Comparison of ENCODE assay signal across 8 cellular contexts in genomic region chr19:33176670-33177416, GRCh38. TPM values are rescaled to one million over a fixed set of nuclear protein-coding genes. Genes with fewer than 3 reads are reported as not detected.
DNase-seq lines count a peak whose midpoint lies in the region; ATAC-seq and TF ChIP-seq lines count a peak whose summit lies in the region.

No MANE protein-coding gene starts in this region.

- TF ChIP-seq CTCF in GM12874 (IDR thresholded peaks at IDR 0.05; ENCODE audit: insufficient read depth, low read depth, low read length), result peak; percentile 45

- ATAC-seq in HG02763 (IDR thresholded peaks at IDR 0.05; ENCODE audit: unreplicated experiment) (peak; percentile 79), left cardiac atrium (peak; percentile 94 to 96)

- DNase-seq in NCI-H1417 treated with DMSO at 0.1 percent for 48 hours (lab: John Stamatoyannopoulos, UW) (peak; percentile 93), SW480 (ENCODE audit: low spot score) (peak; percentile 100), amniotic epithelial cell (ENCODE audit: low read depth) (peak; percentile 98), left cardiac atrium (peak; percentile 97), posterior vena cava (ENCODE audit: low spot score) (peak; percentile 98), ureter (ENCODE audit: low spot score) (peak; percentile 97)

- intact Hi-C loops in left cardiac atrium (cut with DNase I), result no loop called here
- intact Hi-C loops in posterior vena cava (cut with DNase I), result loop anchor here in 1 of 2 donors (2.0 kb wide), 1 partner anchor 26 kb away; no protein-coding TSS in a partner anchor

RNA-seq across cellular contexts. Expression of gene LRP3, which starts 17.3 kb away (rescaled TPM):
- 10 to 100 TPM; 16.2 to 22.1 TPM for total RNA-seq in left cardiac atrium
- 10 to 100 TPM; 36.1 to 36.8 TPM for total RNA-seq in posterior vena cava
- 15.0 TPM for total RNA-seq in ureter

RNA-seq across cellular contexts. Expression of gene WDR88, which starts 44.9 kb away (rescaled TPM):
- total RNA-seq in left cardiac atrium (not detected), posterior vena cava (not detected), ureter (not detected)

RNA-seq across cellular contexts. Expression of gene SLC7A10, which starts 48.8 kb away (rescaled TPM):
- total RNA-seq in left cardiac atrium (1 to 10 TPM in 1 of 2 donors, under 1 TPM in 1; 0.58 to 4.0 TPM), posterior vena cava (not detected), ureter (not detected)

Comparison
In these comparisons a context has a peak if more than half of its experiments do, and no peak if none do; other contexts are left out.
1. Peak in every context shown above with its lines: DNase-seq and ATAC-seq.